In the genomic region with DNA sequence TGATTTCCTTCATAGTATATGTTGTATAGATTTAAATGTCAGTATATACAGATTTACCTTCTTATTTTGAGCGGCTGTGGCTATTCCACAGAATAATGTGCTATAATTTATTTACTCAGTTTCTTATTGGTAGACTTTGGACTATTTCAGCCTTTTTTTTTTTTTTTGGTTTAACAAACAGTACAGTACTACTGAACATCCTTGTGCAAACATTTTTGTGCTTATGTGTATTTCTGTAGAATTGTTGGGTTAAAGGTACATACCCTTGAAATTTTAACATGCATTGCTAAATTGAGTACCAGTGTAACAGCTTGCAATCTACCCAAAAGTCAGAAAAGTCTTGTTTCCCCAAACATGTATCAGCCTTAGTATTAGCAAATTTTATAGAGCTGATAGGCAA, we compare ENCODE assay signal across 15 cellular contexts.
DNase-seq lines count a peak whose midpoint lies in the region; ATAC-seq, FAIRE-seq and TF ChIP-seq lines count a peak whose summit lies in the region.
"Had no signal": no experiment of that assay in that cellular context is flagged by ENCODE, and none has a peak within 500 bp of the region (broad histone marks: within the 10 kb centered on the region; RNA-seq: fewer than 3 reads in every experiment).

No MANE protein-coding gene starts in this region.

- intact Hi-C loops in HepG2 (cut with micrococcal nuclease; ENCODE audit: unreplicated experiment) (no loop called here), right lobe of liver (cut with DNase I) (no loop called here), OCI-LY7 (cut with micrococcal nuclease; ENCODE audit: unreplicated experiment) (no loop called here)

- H3K9me2 ChIP-seq in OCI-LY7 (ENCODE audit: insufficient read depth, low read length) = no peaks in the 10 kb centered on the region

- H3K27ac ChIP-seq in HepG2 (ENCODE audit: extremely low read length, insufficient read depth, low read length) = no peak overlapping the region
- H3K27ac ChIP-seq in right lobe of liver = no peak overlapping the region
- peak overlapping the region; percentile 96 for H3K27ac ChIP-seq in OCI-LY7 (ENCODE audit: low read depth, low read length, poor library complexity, severe bottlenecking)
- H3K27ac ChIP-seq in muscle layer of colon (ENCODE audit: low read depth, low read length) = peak overlapping the region; percentile 90

- FAIRE-seq in HepG2 (lab: Jason Lieb, UNC) = no peak
- FAIRE-seq: GM12892 had no signal

- H3K9me3 ChIP-seq in HepG2 (ENCODE audit: low read length) (no peaks in the 10 kb centered on the region), right lobe of liver (no peaks in the 10 kb centered on the region), OCI-LY7 (ENCODE audit: low read length) (no peaks in the 10 kb centered on the region), muscle layer of colon (ENCODE audit: low read length) (no peaks in the 10 kb centered on the region)
- H3K9me3 ChIP-seq: BLaER1 had no signal

- 0% methylated on average over 1 of the region's 1 CpG for WGBS in HepG2 (ENCODE audit: low lambda C conversion rate)
- WGBS in right lobe of liver (ENCODE audit: insufficient coverage, low coverage, low lambda C conversion rate, missing lambda C conversion rate) = 50% methylated on average over 1 of the region's 1 CpG

- in situ Hi-C loops in HepG2 (cut with HindIII; ENCODE audit: extremely low pct_ligation_motif_present, low pct_unique_long_range_greater_than_20kb) = no loop called here

- TF ChIP-seq POLR2A in HepG2 (IDR thresholded peaks at IDR 0.05; ENCODE audit: insufficient read depth in 1 of 2, low read depth in 2 of 2, low read length in 2 of 2) (no peak), right lobe of liver (IDR thresholded peaks at IDR 0.05) (no peak)

- no peak for TF ChIP-seq RAD21 in HepG2 (CRISPR knock-in tag; IDR thresholded peaks at IDR 0.05)

- H3K36me3 ChIP-seq in HepG2 (replicated peaks in 1 of 2; ENCODE audit: control insufficient read depth in 1 of 2, insufficient read depth in 2 of 2, low read length in 2 of 2) (no peaks in the 10 kb centered on the region), right lobe of liver (no peaks in the 10 kb centered on the region), OCI-LY7 (ENCODE audit: insufficient read depth, low read length) (no peaks in the 10 kb centered on the region), muscle layer of colon (ENCODE audit: insufficient read depth, low read length) (no peaks in the 10 kb centered on the region)
- H3K36me3 ChIP-seq: BLaER1 had no signal

- H3K4me3 ChIP-seq in HepG2 (replicated peaks in 1 of 3; ENCODE audit: insufficient read depth in 1 of 3, low read depth in 2 of 3, low read length in 3 of 3) (no peak overlapping the region), right lobe of liver (no peak overlapping the region), OCI-LY7 (ENCODE audit: low read depth, low read length, poor library complexity, severe bottlenecking) (peak overlapping the region; percentile 58), muscle layer of colon (ENCODE audit: low read depth in 1 of 2, low read length in 2 of 2) (no peak overlapping the region)
- H3K4me3 ChIP-seq: BLaER1 had no signal

- peak; percentile 25 for DNase-seq in HepG2 (ENCODE audit: low spot score)
- no peak for DNase-seq in right lobe of liver
- DNase-seq in OCI-LY7 (ENCODE audit: low spot score) = no peak
- DNase-seq in dedifferentiated amniotic fluid mesenchymal stem cell (ENCODE audit: extremely low spot score) = no peak
- DNase-seq: 8988T, Kasumi-1, MV-4-11, NCI-H1417 treated with DMSO at 0.1 percent for 48 hours, NCI-H1930 had no signal

- H2AFZ ChIP-seq in HepG2 (ENCODE audit: low read length) (no peak overlapping the region), OCI-LY7 (ENCODE audit: low read length) (peak overlapping the region; percentile 7; the same call in 1 of the 2 replicates)

- TF ChIP-seq CTCF in HepG2 (CRISPR knock-in tag; IDR thresholded peaks at IDR 0.05) = no peak
- no peak for TF ChIP-seq CTCF in right lobe of liver (IDR thresholded peaks at IDR 0.05)
- no peak for TF ChIP-seq CTCF in OCI-LY7 (conservative IDR thresholded peaks at IDR 0.05; ENCODE audit: low read length)

- H3K4me1 ChIP-seq in HepG2 (ENCODE audit: insufficient read depth, low read length) = peaks cover 64% of the 10 kb centered on the region
- no peaks in the 10 kb centered on the region for H3K4me1 ChIP-seq in right lobe of liver
- H3K4me1 ChIP-seq in OCI-LY7 (ENCODE audit: insufficient read depth, low read length, poor library complexity, severe bottlenecking) = peaks cover 63% of the 10 kb centered on the region
- peaks cover 34% of the 10 kb centered on the region for H3K4me1 ChIP-seq in muscle layer of colon (ENCODE audit: insufficient read depth, low read length)

- POLR2A ChIA-PET in HepG2 (lab: Yijun Ruan, JAX) = no interaction called here
- POLR2A ChIA-PET in OCI-LY7 (lab: Charles Lee) = interaction anchor here (0.7 to 2.0 kb wide), 5 partner anchors 15 to 57 kb away, joined by 3 to 6 read pairs (median 3); no protein-coding TSS in a partner anchor

- CTCF ChIA-PET in HepG2 (lab: Yijun Ruan, JAX; ENCODE audit: low intra/inter-chr PET ratio, low total read pairs) = no interaction called here
- CTCF ChIA-PET in OCI-LY7 (lab: Charles Lee; ENCODE audit: unreplicated experiment) = no interaction called here

- TF ChIP-seq EP300 in HepG2 (IDR thresholded peaks at IDR 0.05; ENCODE audit: low read depth in 2 of 2, low read length in 2 of 2) (peak in 1 of 2 experiments; percentile 17; a peak in 1 of 4 replicates), HepG2 (CRISPR knock-in tag; IDR thresholded peaks at IDR 0.05; ENCODE audit: borderline replicate concordance) (no peak)

- H3K79me2 ChIP-seq in HepG2 (ENCODE audit: insufficient read depth, low read length) (no peaks in the 10 kb centered on the region), OCI-LY7 (ENCODE audit: insufficient read depth, low read depth, low read length) (no peaks in the 10 kb centered on the region)

- H4K20me1 ChIP-seq in HepG2 (ENCODE audit: insufficient read depth, low read length) (no peaks in the 10 kb centered on the region), OCI-LY7 (ENCODE audit: insufficient read depth, low read length) (no peaks in the 10 kb centered on the region)
- H4K20me1 ChIP-seq: BLaER1 had no signal

- BruUV-seq in HepG2 (replicated peaks; lab: Mats Ljungman, UMichigan) (no TSS peak), OCI-LY7 (replicated peaks; lab: Mats Ljungman, UMichigan) (no TSS peak)

- ATAC-seq in HepG2 (no peak), right lobe of liver (no peak), GM21381 (IDR thresholded peaks at IDR 0.05; ENCODE audit: unreplicated experiment) (no peak), HG03521 (IDR thresholded peaks at IDR 0.05; ENCODE audit: unreplicated experiment) (no peak), GM18498 (IDR thresholded peaks at IDR 0.05; ENCODE audit: unreplicated experiment) (no peak)

- H3K9ac ChIP-seq in HepG2 (ENCODE audit: insufficient read depth, low read depth, low read length) = no peak overlapping the region
- no peak overlapping the region for H3K9ac ChIP-seq in muscle layer of colon (ENCODE audit: low read length)

- H3K27me3 ChIP-seq in HepG2 (ENCODE audit: control insufficient read depth in 1 of 2, insufficient read depth in 2 of 2, low read length in 2 of 2) = 0 out of 5 replicates have a peak, but pooled peaks cover 0 to 2% of the 10 kb centered on the region in 2 experiments
- H3K27me3 ChIP-seq in right lobe of liver = no peaks in the 10 kb centered on the region
- H3K27me3 ChIP-seq in muscle layer of colon (ENCODE audit: control insufficient read depth in 1 of 2, insufficient read depth in 2 of 2, low read length in 2 of 2) = no peaks in the 10 kb centered on the region
- H3K27me3 ChIP-seq: BLaER1 had no signal

- peak overlapping the region; percentile 29 for H3K4me2 ChIP-seq in HepG2 (ENCODE audit: low read depth, low read length)
- peak overlapping the region; percentile 80 for H3K4me2 ChIP-seq in OCI-LY7 (ENCODE audit: low read length)

TF ChIP-seq in HepG2, 621 proteins besides CTCF, POLR2A, EP300 and RAD21 (continues in another document):
- TF ChIP-seq SP140L (CRISPR knock-in tag; IDR thresholded peaks at IDR 0.05; ENCODE audit: borderline replicate concordance) (no peak), GLI4 (CRISPR knock-in tag; IDR thresholded peaks at IDR 0.05; ENCODE audit: borderline replicate concordance) (no peak), SIN3B (IDR thresholded peaks at IDR 0.05; ENCODE audit: low read length) (no peak), CHD2 (IDR thresholded peaks at IDR 0.05; ENCODE audit: low read depth, low read length) (no peak), ZNF264 (CRISPR knock-in tag; IDR thresholded peaks at IDR 0.05) (no peak)
- TF ChIP-seq, protein P1, sequence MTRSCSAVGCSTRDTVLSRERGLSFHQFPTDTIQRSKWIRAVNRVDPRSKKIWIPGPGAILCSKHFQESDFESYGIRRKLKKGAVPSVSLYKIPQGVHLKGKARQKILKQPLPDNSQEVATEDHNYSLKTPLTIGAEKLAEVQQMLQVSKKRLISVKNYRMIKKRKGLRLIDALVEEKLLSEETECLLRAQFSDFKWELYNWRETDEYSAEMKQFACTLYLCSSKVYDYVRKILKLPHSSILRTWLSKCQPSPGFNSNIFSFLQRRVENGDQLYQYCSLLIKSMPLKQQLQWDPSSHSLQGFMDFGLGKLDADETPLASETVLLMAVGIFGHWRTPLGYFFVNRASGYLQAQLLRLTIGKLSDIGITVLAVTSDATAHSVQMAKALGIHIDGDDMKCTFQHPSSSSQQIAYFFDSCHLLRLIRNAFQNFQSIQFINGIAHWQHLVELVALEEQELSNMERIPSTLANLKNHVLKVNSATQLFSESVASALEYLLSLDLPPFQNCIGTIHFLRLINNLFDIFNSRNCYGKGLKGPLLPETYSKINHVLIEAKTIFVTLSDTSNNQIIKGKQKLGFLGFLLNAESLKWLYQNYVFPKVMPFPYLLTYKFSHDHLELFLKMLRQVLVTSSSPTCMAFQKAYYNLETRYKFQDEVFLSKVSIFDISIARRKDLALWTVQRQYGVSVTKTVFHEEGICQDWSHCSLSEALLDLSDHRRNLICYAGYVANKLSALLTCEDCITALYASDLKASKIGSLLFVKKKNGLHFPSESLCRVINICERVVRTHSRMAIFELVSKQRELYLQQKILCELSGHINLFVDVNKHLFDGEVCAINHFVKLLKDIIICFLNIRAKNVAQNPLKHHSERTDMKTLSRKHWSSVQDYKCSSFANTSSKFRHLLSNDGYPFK (CRISPR knock-in tag; IDR thresholded peaks at IDR 0.05; ENCODE audit: borderline replicate concordance) = no peak

Comparison
In these comparisons a context has a peak if more than half of its experiments do, and no peak if none do; other contexts are left out.
1. H3K27ac ChIP-seq: peak in OCI-LY7 (single experiment) and muscle layer of colon (single experiment); none in HepG2 (single experiment) and right lobe of liver (0 of 3).